Comparison of ENCODE assay signal across 27 cellular contexts in the genomic region with DNA sequence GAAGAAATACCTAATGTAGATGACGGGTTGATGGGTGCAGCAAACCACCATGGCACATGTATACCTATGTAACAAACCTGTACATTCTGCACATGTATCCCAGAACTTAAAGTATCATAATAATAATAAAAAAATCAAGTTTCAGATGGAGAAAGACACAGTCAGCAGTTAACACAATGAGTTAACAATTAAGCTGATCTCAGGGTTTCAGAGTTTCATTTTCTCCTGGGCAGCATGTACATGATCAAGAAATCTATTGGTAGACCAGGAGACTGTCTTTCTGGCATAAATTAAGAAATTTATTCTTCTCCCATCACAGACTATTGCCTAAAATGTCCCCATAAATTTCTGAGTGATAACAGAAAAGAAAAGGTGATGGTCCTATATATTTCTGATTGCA.
"Had no signal": no experiment of that assay in that cellular context is flagged by ENCODE, and none has a peak within 500 bp of the region (broad histone marks: within the 10 kb centered on the region; RNA-seq: fewer than 3 reads in every experiment).

No MANE protein-coding gene starts in this region.

- H3K4me2 ChIP-seq: hepatocyte, smooth muscle cell had no signal

- DNase-seq: dermis blood vessel endothelial cell; effector memory CD4-positive, alpha-beta T cell; foreskin keratinocyte; heart left ventricle; left cardiac atrium; left lung; mesenchymal stem cell; mucosa of descending colon; naive B cell; pancreas; stimulated activated CD4-positive, alpha-beta T cell treated with anti-CD3 and anti-CD28 coated beads, Interleukin-12 subunit alpha, Interleukin-12 subunit beta, amount 100 ng/mL, for 4 hours; stimulated activated CD4-positive, alpha-beta T cell treated with anti-CD3 and anti-CD28 coated beads, Interleukin-1b, Interleukin-23, amount 100 ng/mL, for 48 hours; stimulated activated CD4-positive, alpha-beta T cell treated with anti-CD3 and anti-CD28 coated beads, Interleukin-4, amount 100 ng/mL, for 1 hour; stimulated activated CD8-positive, alpha-beta memory T cell treated with anti-CD3 and anti-CD28 coated beads, Interleukin-4, amount 100 ng/mL, for 48 hours; stimulated activated naive CD4-positive, alpha-beta T cell; stimulated activated naive CD8-positive, alpha-beta T cell treated with anti-CD3 and anti-CD28 coated beads, Interleukin-15, amount 100 ng/mL, for 72 hours; transverse colon; upper lobe of right lung; uterus had no signal

- H3K79me2 ChIP-seq: hepatocyte had no signal

- H3K4me1 ChIP-seq: foreskin keratinocyte, heart left ventricle, left lung, pancreas, suprapubic skin, transverse colon, uterus had no signal

- ATAC-seq: foreskin keratinocyte; gastroesophageal sphincter; heart left ventricle; left cardiac atrium; left lung; mucosa of descending colon; natural killer cell treated with Interleukin-12 subunit alpha and Interleukin-12 subunit beta and Interleukin-15 and Interleukin-18, amount 100 ng/mL, for 72 hours; pancreas; sciatic nerve; stimulated activated naive CD8-positive, alpha-beta T cell treated with anti-CD3 and anti-CD28 coated beads, Interleukin-15, amount 100 ng/mL, for 72 hours; upper lobe of right lung had no signal

- H2AFZ ChIP-seq: hepatocyte had no signal

- H3K36me3 ChIP-seq: esophagus muscularis mucosa, gastroesophageal sphincter, heart left ventricle, left lung, neutrophil, pancreas, suprapubic skin, transverse colon, upper lobe of right lung, uterus had no signal

- H3K27ac ChIP-seq: esophagus muscularis mucosa, foreskin keratinocyte, gastroesophageal sphincter, heart left ventricle, hepatocyte, left lung, neutrophil, pancreas, suprapubic skin, transverse colon, upper lobe of right lung, uterus had no signal

- H3K27me3 ChIP-seq: esophagus muscularis mucosa, gastroesophageal sphincter, heart left ventricle, hepatocyte, left lung, neutrophil, pancreas, suprapubic skin, transverse colon, upper lobe of right lung, uterus had no signal

- H3K4me3 ChIP-seq: esophagus muscularis mucosa, gastroesophageal sphincter, heart left ventricle, hepatocyte, left lung, mucosa of descending colon, pancreas, smooth muscle cell, suprapubic skin, transverse colon, upper lobe of right lung, uterus had no signal
